In the genomic region with DNA sequence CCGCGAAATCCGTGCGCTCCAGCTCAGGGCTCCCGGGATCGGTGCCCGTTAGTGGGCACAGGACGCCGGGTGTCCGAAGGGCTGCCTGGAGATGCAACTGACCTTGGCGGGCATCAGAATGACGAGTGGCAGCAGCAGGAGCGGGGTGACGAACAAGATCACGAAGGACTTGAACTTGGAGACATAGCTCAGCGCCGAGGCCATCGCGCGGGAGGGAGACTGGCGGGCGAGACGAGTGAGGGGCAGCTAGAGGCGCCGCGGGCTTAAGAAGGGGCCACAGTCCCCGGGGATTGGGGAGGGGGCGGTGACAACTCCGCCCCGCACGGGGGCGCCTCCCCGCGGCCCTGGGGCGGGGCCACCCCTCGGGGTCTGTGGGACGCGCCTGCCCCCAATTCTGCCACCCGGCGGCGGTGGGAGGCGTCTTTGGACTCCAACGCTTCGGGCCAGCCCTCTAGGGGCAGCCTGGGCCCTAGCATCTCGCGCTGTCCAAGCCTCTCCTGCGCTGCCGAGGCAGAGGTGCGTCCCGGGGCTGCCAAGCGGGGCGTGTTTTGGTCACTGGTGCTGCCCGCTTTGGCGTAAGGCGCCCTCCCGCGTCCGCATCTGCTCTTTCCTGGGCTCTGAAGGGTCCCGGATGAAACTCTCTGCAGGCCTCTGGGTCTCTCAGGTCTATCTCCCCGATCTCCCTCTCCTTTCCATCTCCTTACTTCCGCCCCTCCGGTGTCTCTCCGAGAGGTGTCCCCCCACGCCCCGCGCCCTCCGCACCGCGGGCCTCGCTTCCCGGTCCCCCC, we compare ENCODE assay signal across 8 cellular contexts. TPM values are rescaled to one million over a fixed set of nuclear protein-coding genes. Genes with fewer than 3 reads are reported as not detected.
A peak's percentile ranks its signal among the peaks of the same experiment; 100 is the strongest.
DNase-seq lines count a peak whose midpoint lies in the region; ATAC-seq and TF ChIP-seq lines count a peak whose summit lies in the region.

A gene (minus strand): TSS at position 240 of the 788 bp plus-strand sequence. CDS start 36 bp downstream, at position 204.

- peaks cover 46% of the 10 kb centered on the region for H3K27me3 Mint-ChIP-seq in HFFc6 (ENCODE audit: insufficient read depth)

- peaks cover 4% of the 10 kb centered on the region; the same call in 1 of the 2 replicates for H3K9me3 Mint-ChIP-seq in HFFc6

- H3K36me3 ChIP-seq in BE2C (no peaks in the 10 kb centered on the region), thymus (ENCODE audit: control insufficient read depth, insufficient read depth) (no peaks in the 10 kb centered on the region)

- H3K27me3 ChIP-seq in BE2C: 0 out of 2 replicates have a peak, but pooled peaks cover 4% of the 10 kb centered on the region
- peaks cover 26% of the 10 kb centered on the region for H3K27me3 ChIP-seq in thymus (ENCODE audit: control insufficient read depth, insufficient read depth)

- TF ChIP-seq CTCF in BE2C (IDR thresholded peaks at IDR 0.05; ENCODE audit: low read depth, low read length): no peak
- TF ChIP-seq CTCF in HFFc6 (IDR thresholded peaks at IDR 0.05): peak; percentile 45
- TF ChIP-seq CTCF in astrocyte of the spinal cord (IDR thresholded peaks at IDR 0.05; ENCODE audit: low read depth, low read length): peak; percentile 44

- DNase-seq in BE2C (peak; percentile 11), HFFc6 (no peak), astrocyte of the spinal cord (ENCODE audit: low read depth, low spot score) (no peak), iPS-NIHi11 (ENCODE audit: low spot score) (peak; percentile 90)

- H3K4me1 Mint-ChIP-seq in HFFc6 (ENCODE audit: low read depth): no peaks in the 10 kb centered on the region

- H3K4me3 Mint-ChIP-seq in HFFc6: peak within 1 kb of the TSS; percentile 56; the same call in 1 of the 2 replicates

- H3K27ac ChIP-seq in thymus (ENCODE audit: low read depth): no peak within 1 kb of the TSS

- H3K36me3 Mint-ChIP-seq in HFFc6 (ENCODE audit: low read depth): no peaks in the 10 kb centered on the region; the same call in 1 of the 2 replicates

- H3K9me3 ChIP-seq in BE2C (no peaks in the 10 kb centered on the region), thymus (ENCODE audit: control insufficient read depth) (no peaks in the 10 kb centered on the region)

- H3K4me1 ChIP-seq in BE2C: no peaks in the 10 kb centered on the region
- no peaks in the 10 kb centered on the region for H3K4me1 ChIP-seq in thymus (ENCODE audit: control insufficient read depth, insufficient read depth, low read length)

- in situ Hi-C loops in astrocyte of the spinal cord (cut with HindIII; ENCODE audit: low sequenced_read_pairs): no loop called here

- H3K27ac Mint-ChIP-seq in HFFc6: no peak within 1 kb of the TSS

- 2% methylated on average over 71 of the region's 71 CpGs for WGBS in thymus

- ATAC-seq in GM21723 (IDR thresholded peaks at IDR 0.05; ENCODE audit: unreplicated experiment): no peak
- ATAC-seq in HG02840 (IDR thresholded peaks at IDR 0.05; ENCODE audit: low FRiP score, unreplicated experiment): no peak
- ATAC-seq in GM19463 (IDR thresholded peaks at IDR 0.05; ENCODE audit: unreplicated experiment): no peak

- H3K4me3 ChIP-seq in BE2C (ENCODE audit: low read depth, low read length): no peak within 1 kb of the TSS
- peak within 1 kb of the TSS; percentile 15 for H3K4me3 ChIP-seq in astrocyte of the spinal cord (ENCODE audit: low read depth, low read length)
- H3K4me3 ChIP-seq in thymus (ENCODE audit: low read length): peak within 1 kb of the TSS; percentile 21

RNA-seq across cellular contexts. Expression of the gene that starts here (rescaled TPM):
- not detected for polyA plus RNA-seq in BE2C (2012; ENCODE audit: insufficient read depth, insufficient read length, low read depth)
- not detected for total RNA-seq in HFFc6 (2021; fragmentation: NEBNext Ultra II Directional; extraction: Animal tissue kit (Norgen Biotek cat#: 25700))
- 0.14 TPM for polyA plus RNA-seq in thymus

Comparison
In these comparisons a context has a peak if more than half of its experiments do, and no peak if none do; other contexts are left out.
1. DNase-seq: peak in BE2C (single experiment) and iPS-NIHi11 (single experiment); none in HFFc6 (single experiment) and astrocyte of the spinal cord (single experiment).